In the genomic region with DNA sequence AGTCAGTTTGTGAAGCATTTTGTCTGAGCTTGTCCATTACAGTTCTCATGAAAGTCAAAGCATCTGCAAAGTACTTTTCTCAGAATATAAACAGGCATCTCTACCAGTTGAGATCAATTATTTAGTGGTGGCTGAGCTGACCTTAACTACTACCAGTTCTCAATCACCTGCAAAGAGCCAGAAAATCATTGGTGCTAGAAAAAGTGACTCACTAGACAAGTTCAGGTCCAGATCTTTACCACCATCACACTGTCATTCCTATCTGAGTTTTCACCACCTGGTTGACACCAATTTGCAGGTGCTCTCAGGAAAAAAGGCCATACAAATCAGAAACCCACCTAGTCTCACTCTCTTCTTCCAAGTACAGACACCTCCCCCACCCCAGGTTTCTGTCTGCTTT, we compare ENCODE assay signal across 23 cellular contexts. TPM values are rescaled to one million over a fixed set of nuclear protein-coding genes. Genes with fewer than 3 reads are reported as not detected.
DNase-seq lines count a peak whose midpoint lies in the region; ATAC-seq and TF ChIP-seq lines count a peak whose summit lies in the region.
"Had no signal": no experiment of that assay in that cellular context is flagged by ENCODE, and none has a peak within 500 bp of the region (broad histone marks: within the 10 kb centered on the region; RNA-seq: fewer than 3 reads in every experiment).

No MANE protein-coding gene starts in this region.

- no peak overlapping the region for H3K9ac ChIP-seq in MM.1S (ENCODE audit: low read length)

- no peaks in the 10 kb centered on the region for H3K79me2 ChIP-seq in MM.1S (ENCODE audit: low read length)

- H3K27ac ChIP-seq in MM.1S (ENCODE audit: low read length): peak overlapping the region; percentile 30; the same call in 1 of the 2 replicates
- H3K27ac ChIP-seq: A549, gastrocnemius medialis, right atrium auricular region, transverse colon had no signal

- TF ChIP-seq CTCF in MM.1S (IDR thresholded peaks at IDR 0.05; ENCODE audit: low read length) (no peak), epithelial cell of esophagus (IDR thresholded peaks at IDR 0.05; ENCODE audit: insufficient read depth, low read depth, low read length, missing control alignments) (no peak)

- H3K4me3 ChIP-seq in MM.1S (ENCODE audit: low read length) (no peak overlapping the region), epithelial cell of esophagus (ENCODE audit: low read length) (no peak overlapping the region)
- H3K4me3 ChIP-seq: A549, gastrocnemius medialis, right atrium auricular region, transverse colon had no signal

- no peaks in the 10 kb centered on the region for H4K20me1 ChIP-seq in MM.1S (ENCODE audit: insufficient read depth, low read length)

- peaks cover 22% of the 10 kb centered on the region for H3K4me1 ChIP-seq in MM.1S (ENCODE audit: low read length)
- H3K4me1 ChIP-seq: right atrium auricular region had no signal

- H3K9me2 ChIP-seq in MM.1S (replicated peaks; ENCODE audit: insufficient read depth, low read length): no peaks in the 10 kb centered on the region

- no peaks in the 10 kb centered on the region for H3K9me3 ChIP-seq in MM.1S (replicated peaks; ENCODE audit: insufficient read depth, low read length)
- H3K9me3 ChIP-seq: A549, gastrocnemius medialis, right atrium auricular region, transverse colon had no signal

- H2AFZ ChIP-seq in MM.1S (ENCODE audit: low read length): no peak overlapping the region

- H3K4me2 ChIP-seq in MM.1S (ENCODE audit: low read depth, low read length): 0 out of 2 replicates have a peak overlapping the region, but pooled peaks have one; percentile 9
- H3K4me2 ChIP-seq: A549 had no signal

- DNase-seq in activated naive CD4-positive, alpha-beta T cell treated with anti-CD3 and anti-CD28 coated beads, Interleukin-2, amount 50 U/mL, for 72 hours (ENCODE audit: low spot score in 2 of 2): no peak
- no peak for DNase-seq in activated naive CD4-positive, alpha-beta T cell treated with Interleukin-2 at 50 U/mL for 16 hours
- DNase-seq in MM.1S: peak; percentile 31
- DNase-seq in epithelial cell of esophagus (ENCODE audit: low read depth): peak; percentile 26
- DNase-seq in stimulated activated naive CD8-positive, alpha-beta T cell treated with anti-CD3 and anti-CD28 coated beads, Interleukin-15, Interleukin-2, amounts not matched to agents 100 U/mL and 50 U/mL, for 24 hours: no peak
- no peak for DNase-seq in NCI-H1092 treated with DMSO at 0.1 percent for 48 hours (lab: John Stamatoyannopoulos, UW)
- no peak for DNase-seq in ureter (ENCODE audit: low spot score)
- DNase-seq: activated CD4-positive, alpha-beta T cell treated with anti-CD3 and anti-CD28 coated beads, Interleukin-2, amount 50 U/mL, for 1 hour; activated naive CD4-positive, alpha-beta T cell treated with anti-CD3 and anti-CD28 coated beads, Interleukin-2, amount 10 ng/mL, durations not matched to agents 7 days and 5 days; C1 segment of cervical spinal cord; dermis blood vessel endothelial cell; gastrocnemius medialis; left colon; NCI-H187; NCI-H226; NK-92 treated with Interleukin-12 subunit alpha and Interleukin-12 subunit beta, amount 100 ng/mL, for 24 hours; stimulated activated naive CD4-positive, alpha-beta T cell; SW 1271; transverse colon had no signal

- peaks cover 8% of the 10 kb centered on the region for H3F3A ChIP-seq in MM.1S (ENCODE audit: insufficient read depth, low read length)

- H3K27ac Mint-ChIP-seq in activated naive CD4-positive, alpha-beta T cell treated with anti-CD3 and anti-CD28 coated beads, Interleukin-2, amount 50 U/mL, for 72 hours: peak overlapping the region in 1 of 2 donors; percentile 31
- H3K27ac Mint-ChIP-seq: activated naive CD4-positive, alpha-beta T cell treated with anti-CD3 and anti-CD28 coated beads, Interleukin-2, amount 10 ng/mL, durations not matched to agents 7 days and 5 days; brain had no signal

- no peaks in the 10 kb centered on the region for H3K27me3 ChIP-seq in MM.1S (replicated peaks; ENCODE audit: insufficient read depth, low read length)
- H3K27me3 ChIP-seq: gastrocnemius medialis, right atrium auricular region, transverse colon had no signal

- no peaks in the 10 kb centered on the region for H3K9me3 Mint-ChIP-seq in activated naive CD4-positive, alpha-beta T cell treated with anti-CD3 and anti-CD28 coated beads, Interleukin-2, amount 50 U/mL, for 72 hours
- H3K9me3 Mint-ChIP-seq: activated naive CD4-positive, alpha-beta T cell treated with anti-CD3 and anti-CD28 coated beads, Interleukin-2, amount 10 ng/mL, durations not matched to agents 7 days and 5 days; brain had no signal

- peak; percentile 48 to 56 for ATAC-seq in activated naive CD4-positive, alpha-beta T cell treated with anti-CD3 and anti-CD28 coated beads, Interleukin-2, amount 50 U/mL, for 72 hours
- peak; percentile 28 for ATAC-seq in stimulated activated naive CD8-positive, alpha-beta T cell treated with anti-CD3 and anti-CD28 coated beads, Interleukin-15, Interleukin-2, amounts not matched to agents 100 U/mL and 50 U/mL, for 24 hours
- no peak for ATAC-seq in HG03342 (IDR thresholded peaks at IDR 0.05; ENCODE audit: unreplicated experiment)
- ATAC-seq: A549, gastrocnemius medialis, left colon had no signal

- H3K36me3 ChIP-seq in MM.1S (replicated peaks; ENCODE audit: insufficient read depth, low read length): no peaks in the 10 kb centered on the region
- H3K36me3 ChIP-seq: gastrocnemius medialis, right atrium auricular region, transverse colon had no signal

- H3K36me3 Mint-ChIP-seq in activated naive CD4-positive, alpha-beta T cell treated with anti-CD3 and anti-CD28 coated beads, Interleukin-2, amount 50 U/mL, for 72 hours: peaks cover 0 to 6% of the 10 kb centered on the region in 2 donors
- H3K36me3 Mint-ChIP-seq: activated naive CD4-positive, alpha-beta T cell treated with anti-CD3 and anti-CD28 coated beads, Interleukin-2, amount 10 ng/mL, durations not matched to agents 7 days and 5 days; brain had no signal

RNA-seq across cellular contexts. Expression of a gene that starts 33.3 kb away (rescaled TPM):
- total RNA-seq in activated naive CD4-positive, alpha-beta T cell treated with anti-CD3 and anti-CD28 coated beads, Interleukin-2, amount 50 U/mL, for 72 hours: 10 to 100 TPM; 44.6 to 46.1 TPM
- total RNA-seq in ureter: 35.2 TPM

Comparison
In these comparisons a context has a peak if more than half of its experiments do, and no peak if none do; other contexts are left out.
1. DNase-seq: peak in MM.1S (single experiment) and epithelial cell of esophagus (single experiment); none in activated naive CD4-positive, alpha-beta T cell treated with anti-CD3 and anti-CD28 coated beads, Interleukin-2, amount 50 U/mL, for 72 hours (0 of 2), activated naive CD4-positive, alpha-beta T cell treated with Interleukin-2 at 50 U/mL for 16 hours (single experiment), stimulated activated naive CD8-positive, alpha-beta T cell treated with anti-CD3 and anti-CD28 coated beads, Interleukin-15, Interleukin-2, amounts not matched to agents 100 U/mL and 50 U/mL, for 24 hours (single experiment), NCI-H1092 treated with DMSO at 0.1 percent for 48 hours (single experiment) and ureter (single experiment).